9 cellular contexts compared by ENCODE assay signal in the genomic region with DNA sequence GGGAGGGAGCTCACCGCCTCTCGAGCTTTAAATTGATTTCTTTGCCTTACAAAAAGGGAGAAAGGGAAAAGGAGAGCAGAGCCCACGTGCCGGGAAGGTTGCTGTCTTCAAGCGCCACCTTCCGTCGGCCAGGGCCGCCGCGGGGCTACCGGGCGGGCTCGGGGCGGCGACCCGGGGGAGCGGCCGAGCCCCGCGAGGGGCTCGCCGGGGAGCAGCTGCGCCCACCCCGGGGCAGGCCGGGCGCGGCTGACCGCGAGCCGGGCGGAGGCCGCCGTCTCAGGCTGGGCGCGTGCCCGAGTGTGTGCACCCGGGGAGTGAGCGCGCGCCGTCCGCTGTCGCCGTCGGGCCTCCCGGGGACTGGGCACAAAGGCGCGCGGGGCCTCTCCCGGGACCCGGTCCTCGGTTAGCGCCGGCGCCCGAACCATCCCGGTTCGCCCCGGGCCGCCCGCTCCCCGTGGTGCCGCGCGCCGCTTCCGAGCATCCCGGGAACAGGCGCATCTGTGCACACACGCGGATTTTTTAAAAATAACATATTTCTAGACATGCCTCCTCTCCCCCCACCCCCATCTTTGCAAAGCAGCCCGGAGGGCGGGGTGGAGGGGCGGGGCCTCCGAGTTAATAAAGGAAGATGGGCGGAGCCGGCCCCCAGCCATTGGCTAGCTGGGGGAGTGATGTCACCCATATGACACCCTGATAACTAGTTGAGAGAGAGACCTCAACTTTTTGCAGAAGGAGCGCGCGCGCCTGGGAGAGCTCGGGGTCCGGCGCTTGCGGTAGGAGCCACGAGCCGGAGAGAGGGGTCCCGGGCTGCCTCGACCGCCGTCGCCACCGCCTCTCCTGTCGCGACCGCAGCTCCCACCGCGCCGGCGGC. TPM values are rescaled to one million over a fixed set of nuclear protein-coding genes. Genes with fewer than 3 reads are reported as not detected.
DNase-seq lines count a peak whose midpoint lies in the region; ATAC-seq, FAIRE-seq and TF ChIP-seq lines count a peak whose summit lies in the region.
"Had no signal": no experiment of that assay in that cellular context is flagged by ENCODE, and none has a peak within 500 bp of the region (broad histone marks: within the 10 kb centered on the region; RNA-seq: fewer than 3 reads in every experiment).

A gene (plus strand): TSS at position 726 of the 871 bp plus-strand sequence. CDS start 338 bp downstream, outside the sequence.

- DNase-seq in DMS79 (lab: John Stamatoyannopoulos, UW) (peak; percentile 92), NCI-H2227 (lab: John Stamatoyannopoulos, UW; ENCODE audit: unreplicated experiment) (peak; percentile 98), epithelial cell of esophagus (ENCODE audit: low read depth) (peak; percentile 37), myocyte (ENCODE audit: low read depth) (peak; percentile 97), natural killer cell (no peak), HepG2 (ENCODE audit: low spot score) (no peak), LoVo (ENCODE audit: low spot score) (no peak)

- H3K36me3 Mint-ChIP-seq in natural killer cell, result peaks cover 19% of the 10 kb centered on the region

- FAIRE-seq in HepG2 (lab: Jason Lieb, UNC), result no peak

- H3K4me3 ChIP-seq in epithelial cell of esophagus (ENCODE audit: low read length) (peak within 1 kb of the TSS; percentile 54), HepG2 (replicated peaks in 1 of 3; ENCODE audit: insufficient read depth in 1 of 3, low read depth in 2 of 3, low read length in 3 of 3) (no peak within 1 kb of the TSS)

- H3K4me2 ChIP-seq in HepG2 (ENCODE audit: low read depth, low read length), result no peak within 1 kb of the TSS

- no peak within 1 kb of the TSS for H2AFZ ChIP-seq in HepG2 (ENCODE audit: low read length)

- POLR2A ChIA-PET in HepG2 (lab: Yijun Ruan, JAX), result no interaction called here

- H3K4me1 Mint-ChIP-seq in natural killer cell, result no peaks in the 10 kb centered on the region
- H3K4me1 Mint-ChIP-seq: central memory CD8-positive, alpha-beta T cell had no signal

- TF ChIP-seq RAD21 in HepG2 (CRISPR knock-in tag; IDR thresholded peaks at IDR 0.05), result no peak

- no peak for TF ChIP-seq EP300 in HepG2 (IDR thresholded peaks at IDR 0.05; ENCODE audit: low read depth in 2 of 2, low read length in 2 of 2)
- TF ChIP-seq EP300 in HepG2 (CRISPR knock-in tag; IDR thresholded peaks at IDR 0.05; ENCODE audit: borderline replicate concordance), result no peak

- WGBS in HepG2 (ENCODE audit: low lambda C conversion rate), result 68% methylated on average over 62 of the region's 100 CpGs

- TF ChIP-seq POLR2A in HepG2 (IDR thresholded peaks at IDR 0.05; ENCODE audit: insufficient read depth in 1 of 2, low read depth in 2 of 2, low read length in 2 of 2), result no peak

- TF ChIP-seq CTCF in epithelial cell of esophagus (IDR thresholded peaks at IDR 0.05; ENCODE audit: insufficient read depth, low read depth, low read length, missing control alignments) (peak; percentile 9), natural killer cell (IDR thresholded peaks at IDR 0.05) (no peak), HepG2 (CRISPR knock-in tag; IDR thresholded peaks at IDR 0.05) (no peak)

- H3K36me3 ChIP-seq in HepG2 (replicated peaks in 1 of 2; ENCODE audit: control insufficient read depth in 1 of 2, insufficient read depth in 2 of 2, low read length in 2 of 2), result no peaks in the 10 kb centered on the region

- intact Hi-C loops in natural killer cell (cut with micrococcal nuclease) (no loop called here), HepG2 (cut with micrococcal nuclease; ENCODE audit: unreplicated experiment) (no loop called here)

- ATAC-seq in natural killer cell (no peak), HG03457 (IDR thresholded peaks at IDR 0.05; ENCODE audit: unreplicated experiment) (no peak), HepG2 (no peak)

- H3K79me2 ChIP-seq in HepG2 (ENCODE audit: insufficient read depth, low read length), result no peaks in the 10 kb centered on the region

- in situ Hi-C loops in HepG2 (cut with HindIII; ENCODE audit: extremely low pct_ligation_motif_present, low pct_unique_long_range_greater_than_20kb), result no loop called here

- no peaks in the 10 kb centered on the region for H3K9me3 ChIP-seq in HepG2 (ENCODE audit: low read length)

- peaks cover 0 to 12% of the 10 kb centered on the region in 2 experiments; a peak in 2 of 5 replicates for H3K27me3 ChIP-seq in HepG2 (ENCODE audit: control insufficient read depth in 1 of 2, insufficient read depth in 2 of 2, low read length in 2 of 2)

- peaks cover 36 to 37% of the 10 kb centered on the region in 2 donors for H3K27me3 Mint-ChIP-seq in natural killer cell (ENCODE audit: low read depth in 2 of 2)

- no TSS peak for BruUV-seq in HepG2 (replicated peaks; lab: Mats Ljungman, UMichigan)

- no peak within 1 kb of the TSS for H3K9ac ChIP-seq in HepG2 (ENCODE audit: insufficient read depth, low read depth, low read length)

- H3K4me3 Mint-ChIP-seq in natural killer cell, result no peak within 1 kb of the TSS

- H3K9me3 Mint-ChIP-seq in natural killer cell, result no peaks in the 10 kb centered on the region
- H3K9me3 Mint-ChIP-seq: central memory CD8-positive, alpha-beta T cell had no signal

- H3K4me1 ChIP-seq in HepG2 (ENCODE audit: insufficient read depth, low read length), result no peaks in the 10 kb centered on the region

- H3K27ac ChIP-seq in HepG2 (ENCODE audit: extremely low read length, insufficient read depth, low read length), result no peak within 1 kb of the TSS

- CTCF ChIA-PET in HepG2 (lab: Yijun Ruan, JAX; ENCODE audit: low intra/inter-chr PET ratio, low total read pairs), result no interaction called here

- no peak within 1 kb of the TSS for H3K27ac Mint-ChIP-seq in natural killer cell

- no peaks in the 10 kb centered on the region for H4K20me1 ChIP-seq in HepG2 (ENCODE audit: insufficient read depth, low read length)

TF ChIP-seq in HepG2, 621 proteins besides CTCF, POLR2A, EP300 and RAD21 (continues in another document):
- no peak for TF ChIP-seq FOXC1 (CRISPR knock-in tag; IDR thresholded peaks at IDR 0.05; ENCODE audit: borderline replicate concordance)
- TF ChIP-seq, protein P1, sequence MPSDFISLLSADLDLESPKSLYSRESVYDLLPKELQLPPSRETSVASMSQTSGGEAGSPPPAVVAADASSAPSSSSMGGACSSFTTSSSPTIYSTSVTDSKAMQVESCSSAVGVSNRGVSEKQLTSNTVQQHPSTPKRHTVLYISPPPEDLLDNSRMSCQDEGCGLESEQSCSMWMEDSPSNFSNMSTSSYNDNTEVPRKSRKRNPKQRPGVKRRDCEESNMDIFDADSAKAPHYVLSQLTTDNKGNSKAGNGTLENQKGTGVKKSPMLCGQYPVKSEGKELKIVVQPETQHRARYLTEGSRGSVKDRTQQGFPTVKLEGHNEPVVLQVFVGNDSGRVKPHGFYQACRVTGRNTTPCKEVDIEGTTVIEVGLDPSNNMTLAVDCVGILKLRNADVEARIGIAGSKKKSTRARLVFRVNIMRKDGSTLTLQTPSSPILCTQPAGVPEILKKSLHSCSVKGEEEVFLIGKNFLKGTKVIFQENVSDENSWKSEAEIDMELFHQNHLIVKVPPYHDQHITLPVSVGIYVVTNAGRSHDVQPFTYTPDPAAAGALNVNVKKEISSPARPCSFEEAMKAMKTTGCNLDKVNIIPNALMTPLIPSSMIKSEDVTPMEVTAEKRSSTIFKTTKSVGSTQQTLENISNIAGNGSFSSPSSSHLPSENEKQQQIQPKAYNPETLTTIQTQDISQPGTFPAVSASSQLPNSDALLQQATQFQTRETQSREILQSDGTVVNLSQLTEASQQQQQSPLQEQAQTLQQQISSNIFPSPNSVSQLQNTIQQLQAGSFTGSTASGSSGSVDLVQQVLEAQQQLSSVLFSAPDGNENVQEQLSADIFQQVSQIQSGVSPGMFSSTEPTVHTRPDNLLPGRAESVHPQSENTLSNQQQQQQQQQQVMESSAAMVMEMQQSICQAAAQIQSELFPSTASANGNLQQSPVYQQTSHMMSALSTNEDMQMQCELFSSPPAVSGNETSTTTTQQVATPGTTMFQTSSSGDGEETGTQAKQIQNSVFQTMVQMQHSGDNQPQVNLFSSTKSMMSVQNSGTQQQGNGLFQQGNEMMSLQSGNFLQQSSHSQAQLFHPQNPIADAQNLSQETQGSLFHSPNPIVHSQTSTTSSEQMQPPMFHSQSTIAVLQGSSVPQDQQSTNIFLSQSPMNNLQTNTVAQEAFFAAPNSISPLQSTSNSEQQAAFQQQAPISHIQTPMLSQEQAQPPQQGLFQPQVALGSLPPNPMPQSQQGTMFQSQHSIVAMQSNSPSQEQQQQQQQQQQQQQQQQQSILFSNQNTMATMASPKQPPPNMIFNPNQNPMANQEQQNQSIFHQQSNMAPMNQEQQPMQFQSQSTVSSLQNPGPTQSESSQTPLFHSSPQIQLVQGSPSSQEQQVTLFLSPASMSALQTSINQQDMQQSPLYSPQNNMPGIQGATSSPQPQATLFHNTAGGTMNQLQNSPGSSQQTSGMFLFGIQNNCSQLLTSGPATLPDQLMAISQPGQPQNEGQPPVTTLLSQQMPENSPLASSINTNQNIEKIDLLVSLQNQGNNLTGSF (CRISPR knock-in tag; IDR thresholded peaks at IDR 0.05), result no peak

RNA-seq across cellular contexts. Expression of the gene that starts here (rescaled TPM):
- total RNA-seq in myocyte, result 23.0 and 24.0 TPM in 2 replicates
- polyA plus RNA-seq in myocyte (2012), result 15.0 TPM
- total RNA-seq in natural killer cell, result not detected
- not detected in 2 replicates for total RNA-seq in HepG2 (2016; rRNA removed; fragmentation: Illumina TruSeq; extraction: Trizol)
- not detected in 2 replicates for total RNA-seq in HepG2 (2016; cell fraction: cytosol; rRNA removed; fragmentation: Illumina TruSeq; extraction: Trizol; ENCODE audit: low read depth)
- not detected in 2 replicates for total RNA-seq in HepG2 (2016; cell fraction: insoluble cytoplasmic fraction; rRNA removed; fragmentation: Illumina TruSeq; extraction: Trizol)
- not detected in 2 replicates for total RNA-seq in HepG2 (2016; cell fraction: membrane; rRNA removed; fragmentation: Illumina TruSeq; extraction: Trizol)
- total RNA-seq in HepG2 (2016; cell fraction: nucleus; rRNA removed; fragmentation: Illumina TruSeq; extraction: Trizol), result not detected in 2 replicates
- not detected in 2 replicates for polyA plus RNA-seq in HepG2 (2011; rRNA removed)
- polyA plus RNA-seq in HepG2 (2011; cell fraction: cytosol; rRNA removed), result not detected in 2 replicates
- polyA plus RNA-seq in HepG2 (2011; cell fraction: nucleus; rRNA removed), result not detected in 2 replicates
- polyA plus RNA-seq in HepG2 (2012), result not detected in 2 replicates
- polyA plus RNA-seq in HepG2 (2016; cell fraction: cytosol; fragmentation: Illumina TruSeq; extraction: Trizol; ENCODE audit: low read depth), result not detected in 2 replicates
- not detected in 2 replicates for polyA plus RNA-seq in HepG2 (2016; cell fraction: insoluble cytoplasmic fraction; fragmentation: Illumina TruSeq; extraction: Trizol; ENCODE audit: low read depth)
- polyA plus RNA-seq in HepG2 (2016; cell fraction: membrane; fragmentation: Illumina TruSeq; extraction: Trizol; ENCODE audit: low read depth), result not detected in 2 replicates
- not detected in 2 replicates for polyA plus RNA-seq in HepG2 (2016; cell fraction: nucleus; fragmentation: Illumina TruSeq; extraction: Trizol; ENCODE audit: insufficient read depth, low read depth)
- not detected in 2 replicates for polyA minus RNA-seq in HepG2 (2011; rRNA and poly(A)+ RNA removed; ENCODE audit: low replicate concordance)
- not detected in 2 replicates for polyA minus RNA-seq in HepG2 (2011; cell fraction: cytosol; rRNA and poly(A)+ RNA removed)
- polyA minus RNA-seq in HepG2 (2011; cell fraction: nucleus; rRNA and poly(A)+ RNA removed), result not detected in 2 replicates

Comparison
In these comparisons a context has a peak if more than half of its experiments do, and no peak if none do; other contexts are left out.
1. RNA of the gene that starts here (total RNA-seq): 23.0 to 24.0 TPM in myocyte; not detected in natural killer cell and not detected in HepG2; every median in the first group is over 10 times any median in the second.
2. DNase-seq: peak in DMS79 (single experiment), NCI-H2227 (single experiment), epithelial cell of esophagus (single experiment) and myocyte (single experiment); none in natural killer cell (single experiment), HepG2 (single experiment) and LoVo (single experiment).